20 cellular contexts compared by ENCODE assay signal in genomic region chr1:5959667-5960230, GRCh38. TPM values are rescaled to one million over a fixed set of nuclear protein-coding genes. Genes with fewer than 3 reads are reported as not detected.
DNase-seq lines count a peak whose midpoint lies in the region; ATAC-seq and TF ChIP-seq lines count a peak whose summit lies in the region.
"Had no signal": no experiment of that assay in that cellular context is flagged by ENCODE, and none has a peak within 500 bp of the region (broad histone marks: within the 10 kb centered on the region; RNA-seq: fewer than 3 reads in every experiment).

No MANE protein-coding gene starts in this region.

- CTCF ChIA-PET in SK-N-SH (lab: Yijun Ruan, JAX), result interaction anchor here (1.2 kb wide), 1 partner anchor 45 kb away, joined by 3 read pairs; no protein-coding TSS in a partner anchor

- no peak overlapping the region for H3K4me3 Mint-ChIP-seq in activated T-helper 17 cell treated with anti-CD3 and anti-CD28 coated beads, Interleukin-2, amount 50 U/mL, for 72 hours
- no peak overlapping the region for H3K4me3 Mint-ChIP-seq in nephron progenitor cell

- TF ChIP-seq CTCF in SK-N-SH (IDR thresholded peaks at IDR 0.05) (no peak), nephron progenitor cell (IDR thresholded peaks at IDR 0.05) (no peak)

- H3K36me3 Mint-ChIP-seq in activated T-helper 17 cell treated with anti-CD3 and anti-CD28 coated beads, Interleukin-2, amount 50 U/mL, for 72 hours (ENCODE audit: low read depth), result peaks cover 43% of the 10 kb centered on the region
- H3K36me3 Mint-ChIP-seq in nephron progenitor cell (ENCODE audit: low read depth), result peaks cover 29% of the 10 kb centered on the region

- ATAC-seq in SK-N-SH treated with all-trans-retinoic acid at 6 μM for 48 hours, result no peak
- ATAC-seq in activated T-helper 17 cell treated with anti-CD3 and anti-CD28 coated beads, Interleukin-2, amount 50 U/mL, for 72 hours (replicated peaks), result no peak
- ATAC-seq: PC-3, Right ventricle myocardium inferior had no signal

- H3K9me3 ChIP-seq in SK-N-SH, result no peaks in the 10 kb centered on the region
- H3K9me3 ChIP-seq: SJCRH30 had no signal

- DNase-seq in SK-N-SH, result no peak
- no peak for DNase-seq in nephron progenitor cell
- no peak for DNase-seq in HUDEP-2 (lab: John Stamatoyannopoulos, UW; ENCODE audit: unreplicated experiment in 76 of 76)
- no peak for DNase-seq in NCI-H524 treated with DMSO at 0.1 percent for 48 hours (lab: John Stamatoyannopoulos, UW)
- no peak for DNase-seq in 8988T
- DNase-seq: DMS153; DND-41; KG1; MM.1S; NCI-H2029; NCI-H446; NCI-H526; NCI-H82; NK-92 treated with Interleukin-12 subunit alpha and Interleukin-12 subunit beta, amount 100 ng/mL, for 24 hours; PC-3; SJCRH30 had no signal

- peaks cover 0 to 14% of the 10 kb centered on the region in 2 experiments; a peak in 1 of 4 replicates for H3K4me1 ChIP-seq in SK-N-SH (ENCODE audit: control insufficient read depth in 1 of 2, insufficient read depth in 2 of 2, low read depth in 1 of 2, low read length in 1 of 2)
- H3K4me1 ChIP-seq: SJCRH30 had no signal

- peak overlapping the region; percentile 29 for H3K27ac Mint-ChIP-seq in activated T-helper 17 cell treated with anti-CD3 and anti-CD28 coated beads, Interleukin-2, amount 50 U/mL, for 72 hours
- peak overlapping the region; percentile 34 for H3K27ac Mint-ChIP-seq in nephron progenitor cell

- H3K9me3 Mint-ChIP-seq in activated T-helper 17 cell treated with anti-CD3 and anti-CD28 coated beads, Interleukin-2, amount 50 U/mL, for 72 hours, result no peaks in the 10 kb centered on the region
- no peaks in the 10 kb centered on the region for H3K9me3 Mint-ChIP-seq in nephron progenitor cell

- TF ChIP-seq EP300 in SK-N-SH (IDR thresholded peaks at IDR 0.05; ENCODE audit: borderline replicate concordance in 1 of 2, low read depth in 1 of 2, low read length in 1 of 2), result no peak

- no peaks in the 10 kb centered on the region for H3K79me2 ChIP-seq in SK-N-SH (ENCODE audit: insufficient read depth)

- no peaks in the 10 kb centered on the region for H3K27me3 ChIP-seq in SK-N-SH (ENCODE audit: insufficient read depth)
- H3K27me3 ChIP-seq: SJCRH30 had no signal

- no peak overlapping the region for H3K27ac ChIP-seq in SK-N-SH (ENCODE audit: low read depth in 2 of 2, low read length in 1 of 2)
- H3K27ac ChIP-seq: 22Rv1, SJCRH30 had no signal

- no peak overlapping the region for H3K9ac ChIP-seq in SK-N-SH

- peaks cover 0 to 13% of the 10 kb centered on the region in 2 experiments for H3K36me3 ChIP-seq in SK-N-SH (replicated peaks in 1 of 2; ENCODE audit: control insufficient read depth in 1 of 2, insufficient read depth in 2 of 2, low read length in 1 of 2)

- no peaks in the 10 kb centered on the region for H3F3A ChIP-seq in SK-N-SH (replicated peaks; ENCODE audit: insufficient read depth)

- H3K9me2 ChIP-seq in SK-N-SH, result no peaks in the 10 kb centered on the region

- H3K4me1 Mint-ChIP-seq in activated T-helper 17 cell treated with anti-CD3 and anti-CD28 coated beads, Interleukin-2, amount 50 U/mL, for 72 hours, result peaks cover 14% of the 10 kb centered on the region
- H3K4me1 Mint-ChIP-seq in nephron progenitor cell, result no peaks in the 10 kb centered on the region

- no peak overlapping the region for H2AFZ ChIP-seq in SK-N-SH (ENCODE audit: low read depth)

- no peak overlapping the region for H3K4me2 ChIP-seq in SK-N-SH

- WGBS in SK-N-SH (ENCODE audit: low lambda C conversion rate), result 71% methylated on average over 4 of the region's 9 CpGs

- H3K27me3 Mint-ChIP-seq in activated T-helper 17 cell treated with anti-CD3 and anti-CD28 coated beads, Interleukin-2, amount 50 U/mL, for 72 hours, result no peaks in the 10 kb centered on the region
- no peaks in the 10 kb centered on the region for H3K27me3 Mint-ChIP-seq in nephron progenitor cell (ENCODE audit: low read depth, poor library complexity)

- POLR2A ChIA-PET in SK-N-SH (lab: Yijun Ruan, JAX), result no interaction called here

- H3K4me3 ChIP-seq in SK-N-SH (ENCODE audit: low read depth in 2 of 2, low read length in 1 of 2), result no peak overlapping the region
- H3K4me3 ChIP-seq: SJCRH30 had no signal

- no peaks in the 10 kb centered on the region for H4K20me1 ChIP-seq in SK-N-SH (ENCODE audit: insufficient read depth)

- no peak for TF ChIP-seq RAD21 in SK-N-SH (IDR thresholded peaks at IDR 0.05; ENCODE audit: low read length)

TF ChIP-seq in SK-N-SH, 30 proteins besides CTCF, POLR2A, EP300 and RAD21:
- no peak for TF ChIP-seq GABPA (IDR thresholded peaks at IDR 0.05; ENCODE audit: low read depth)
- TF ChIP-seq POLR2AphosphoS5 (IDR thresholded peaks at IDR 0.05; ENCODE audit: low read depth, low read length), result no peak
- peak; percentile 45; the same call in 1 of the 2 replicates for TF ChIP-seq GATA2 (CRISPR knock-in tag; IDR thresholded peaks at IDR 0.05)
- no peak for TF ChIP-seq NRF1 (IDR thresholded peaks at IDR 0.05; ENCODE audit: low read depth, low read length)
- no peak for TF ChIP-seq EZH2phosphoT487 (IDR thresholded peaks at IDR 0.05; ENCODE audit: borderline replicate concordance, low read depth)
- TF ChIP-seq MXI1 (IDR thresholded peaks at IDR 0.05; ENCODE audit: low read depth, low read length), result no peak
- no peak for TF ChIP-seq NFIC (IDR thresholded peaks at IDR 0.05; ENCODE audit: borderline replicate concordance)
- no peak for TF ChIP-seq ELF1 (IDR thresholded peaks at IDR 0.05)
TF ChIP-seq in SK-N-SH: peak in this region for 1.

TF ChIP-seq in SK-N-SH treated with all-trans-retinoic acid at 6 μM for 48 hours, 23 proteins besides CTCF, POLR2A, EP300 and RAD21 (continues in another document):
- TF ChIP-seq BACH2 (CRISPR knock-in tag; IDR thresholded peaks at IDR 0.05; ENCODE audit: borderline replicate concordance), result no peak
- TF ChIP-seq TCF4 (CRISPR knock-in tag; IDR thresholded peaks at IDR 0.05; ENCODE audit: borderline replicate concordance), result no peak
- no peak for TF ChIP-seq ZC3H10 (CRISPR knock-in tag; IDR thresholded peaks at IDR 0.05)
- TF ChIP-seq RARB (CRISPR knock-in tag; IDR thresholded peaks at IDR 0.05), result no peak
- TF ChIP-seq ARNTL (CRISPR knock-in tag; IDR thresholded peaks at IDR 0.05; ENCODE audit: borderline replicate concordance, low read depth), result no peak
- TF ChIP-seq ZNF565 (CRISPR knock-in tag; conservative IDR thresholded peaks at IDR 0.05; ENCODE audit: low read depth), result no peak
- TF ChIP-seq PPARA (CRISPR knock-in tag; IDR thresholded peaks at IDR 0.05; ENCODE audit: borderline replicate concordance), result no peak
- no peak for TF ChIP-seq OSR1 (CRISPR knock-in tag; IDR thresholded peaks at IDR 0.05)
- TF ChIP-seq ZNF70 (CRISPR knock-in tag; IDR thresholded peaks at IDR 0.05), result no peak
- no peak for TF ChIP-seq SNAI2 (CRISPR knock-in tag; IDR thresholded peaks at IDR 0.05)
- TF ChIP-seq CREB5 (CRISPR knock-in tag; IDR thresholded peaks at IDR 0.05; ENCODE audit: low read depth), result no peak
- TF ChIP-seq TSHZ2 (CRISPR knock-in tag; IDR thresholded peaks at IDR 0.05), result no peak
- no peak for TF ChIP-seq TOX (CRISPR knock-in tag; IDR thresholded peaks at IDR 0.05; ENCODE audit: borderline replicate concordance)
- TF ChIP-seq ISL1 (CRISPR knock-in tag; IDR thresholded peaks at IDR 0.05), result no peak

RNA-seq across cellular contexts. Expression of gene NPHP4, which starts 32.5 kb away (rescaled TPM):
- polyA plus RNA-seq in SK-N-SH (2012; rRNA removed), result 4.6 and 7.0 TPM in 2 replicates
- polyA plus RNA-seq in SK-N-SH (2012; cell fraction: cytosol; rRNA removed), result 1.9 and 3.3 TPM in 2 replicates
- polyA plus RNA-seq in SK-N-SH (2012; cell fraction: nucleus; rRNA removed), result 29.0 and 38.1 TPM in 2 replicates
- 10 to 100 TPM; 21.5 to 35.7 TPM for total RNA-seq in activated T-helper 17 cell treated with anti-CD3 and anti-CD28 coated beads, Interleukin-2, amount 50 U/mL, for 72 hours
